8 cellular contexts compared by ENCODE assay signal in the genomic region with DNA sequence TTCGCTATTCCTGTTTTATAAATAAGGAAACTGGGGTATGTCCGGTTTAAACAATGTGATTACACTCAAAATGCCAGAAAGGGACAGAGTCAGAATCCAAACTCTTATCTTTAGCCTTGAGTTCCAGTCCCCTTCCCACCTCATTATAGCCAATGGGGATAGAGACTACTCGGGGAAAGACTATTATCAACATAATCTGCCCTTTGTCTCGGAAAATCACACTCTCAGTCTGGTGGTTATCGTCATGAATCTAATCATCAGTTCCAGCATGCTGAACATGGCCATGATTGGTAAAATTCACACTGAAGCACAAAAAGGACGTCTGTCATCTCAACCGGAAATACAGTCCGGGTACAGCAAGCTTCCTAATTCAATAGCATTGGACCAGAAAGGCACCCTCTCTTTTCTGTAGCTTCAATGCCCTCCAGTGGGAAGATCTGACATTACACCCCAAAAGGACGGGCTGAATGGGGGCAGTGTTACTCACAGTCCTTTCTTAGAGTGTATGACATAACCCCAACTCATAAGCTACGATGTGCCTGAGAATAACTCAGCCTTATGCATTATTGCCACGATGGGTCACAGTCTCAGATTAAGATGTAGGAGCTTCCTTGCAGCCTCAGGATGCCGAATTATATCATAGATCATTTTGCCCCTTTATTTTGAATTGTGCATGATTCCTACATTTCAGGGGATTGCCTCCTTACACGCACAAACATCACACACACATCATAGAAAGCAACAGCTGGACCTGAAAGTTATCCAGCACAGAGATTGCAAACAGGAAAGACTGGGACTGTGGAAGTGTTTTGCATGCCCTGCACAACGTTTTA.
A peak's percentile ranks its signal among the peaks of the same experiment; 100 is the strongest.
DNase-seq lines count a peak whose midpoint lies in the region; ATAC-seq and TF ChIP-seq lines count a peak whose summit lies in the region.

No MANE protein-coding gene starts in this region.

- H3K4me1 Mint-ChIP-seq in GM23338, result peaks cover 30% of the 10 kb centered on the region

- intact Hi-C loops in left cardiac atrium (cut with DNase I), result loop anchor here in 1 of 2 donors (10.0 kb wide), 1 partner anchor 306 kb away; no protein-coding TSS in a partner anchor

- DNase-seq in GM12864 (ENCODE audit: low read depth) (peak; percentile 25), GM23338 (ENCODE audit: low spot score) (peak; percentile 83), KG1 (lab: John Stamatoyannopoulos, UW) (peak; percentile 44), SK-N-DZ (ENCODE audit: low spot score) (peak; percentile 80), left cardiac atrium (peak; percentile 42), renal cortical epithelial cell (ENCODE audit: low read depth) (peak; percentile 58), NCI-H187 treated with DMSO at 0.1 percent for 48 hours (lab: John Stamatoyannopoulos, UW) (no peak)
- DNase-seq in activated naive CD8-positive, alpha-beta T cell treated with anti-CD3 and anti-CD28 coated beads, Interleukin-2, amount 50 U/mL, for 16 hours (ENCODE audit: low read depth, low spot score), result peak; percentile 20

- H3K9me2 ChIP-seq in GM23338 (ENCODE audit: insufficient read depth), result 0 out of 2 replicates have a peak, but pooled peaks cover 3% of the 10 kb centered on the region

- no peak overlapping the region for H3K4me3 ChIP-seq in GM12864 (ENCODE audit: low read depth, low read length)
- no peak overlapping the region for H3K4me3 ChIP-seq in GM23338

- no peaks in the 10 kb centered on the region for H3K79me2 ChIP-seq in GM23338 (replicated peaks; ENCODE audit: insufficient read depth)

- H4K20me1 ChIP-seq in GM23338 (replicated peaks; ENCODE audit: insufficient read depth), result no peaks in the 10 kb centered on the region

- peaks cover 23% of the 10 kb centered on the region for H3K4me1 ChIP-seq in GM23338 (ENCODE audit: insufficient read depth)

- no peak overlapping the region for H3K4me3 Mint-ChIP-seq in GM23338

- peak overlapping the region; percentile 70 for H2AFZ ChIP-seq in GM23338

- H3K27me3 Mint-ChIP-seq in GM23338 (ENCODE audit: insufficient read depth, low read depth, poor library complexity), result peaks cover 1% of the 10 kb centered on the region

- ATAC-seq in GM23338 (peak; percentile 97), left cardiac atrium (peak; percentile 95 to 98)

- no peaks in the 10 kb centered on the region for H3K36me3 Mint-ChIP-seq in GM23338 (ENCODE audit: low read depth)

- TF ChIP-seq CTCF in GM12864 (IDR thresholded peaks at IDR 0.05; ENCODE audit: low read depth, low read length, missing control alignments) (peak; percentile 79), GM23338 (conservative IDR thresholded peaks at IDR 0.05; ENCODE audit: low read depth in 2 of 2) (peak; percentile 88 to 91)

- H3K27ac Mint-ChIP-seq in GM23338, result no peak overlapping the region

- no peaks in the 10 kb centered on the region for H3F3A ChIP-seq in GM23338 (replicated peaks; ENCODE audit: low read depth)

- no peak overlapping the region for H3K4me2 ChIP-seq in GM23338

- no peaks in the 10 kb centered on the region for H3K36me3 ChIP-seq in GM23338 (ENCODE audit: insufficient read depth)

- no peaks in the 10 kb centered on the region; the same call in 1 of the 3 replicates for H3K9me3 Mint-ChIP-seq in GM23338

- H3K27ac ChIP-seq in GM23338 (ENCODE audit: low read depth), result no peak overlapping the region

- no peaks in the 10 kb centered on the region for H3K27me3 ChIP-seq in GM23338 (ENCODE audit: insufficient read depth)

TF ChIP-seq in GM23338, 12 proteins besides CTCF, POLR2A, EP300 and RAD21 (continues in another document):
- no peak for TF ChIP-seq POLR2AphosphoS5 (IDR thresholded peaks at IDR 0.05; ENCODE audit: low read depth)
- TF ChIP-seq EZH2phosphoT487 (IDR thresholded peaks at IDR 0.05; ENCODE audit: unreplicated experiment), result no peak
- TF ChIP-seq EZH2 (IDR thresholded peaks at IDR 0.05; ENCODE audit: low read depth, unreplicated experiment), result no peak
- no peak for TF ChIP-seq ZNF331 (CRISPR knock-in tag; IDR thresholded peaks at IDR 0.05; ENCODE audit: low read depth)
- no peak for TF ChIP-seq NANOG (IDR thresholded peaks at IDR 0.05; ENCODE audit: borderline replicate concordance)
- no peak for TF ChIP-seq JUNB (IDR thresholded peaks at IDR 0.05; ENCODE audit: unreplicated experiment)
- TF ChIP-seq ETS1 (IDR thresholded peaks at IDR 0.05), result no peak
- TF ChIP-seq ZNF462 (CRISPR knock-in tag; IDR thresholded peaks at IDR 0.05), result no peak
- TF ChIP-seq STAT1 (IDR thresholded peaks at IDR 0.05; ENCODE audit: unreplicated experiment), result no peak
- no peak for TF ChIP-seq ZNF114 (CRISPR knock-in tag; IDR thresholded peaks at IDR 0.05)
- no peak for TF ChIP-seq CREB1 (CRISPR knock-in tag; IDR thresholded peaks at IDR 0.05; ENCODE audit: low read depth)
